8 cellular contexts compared by ENCODE assay signal in the genomic region with DNA sequence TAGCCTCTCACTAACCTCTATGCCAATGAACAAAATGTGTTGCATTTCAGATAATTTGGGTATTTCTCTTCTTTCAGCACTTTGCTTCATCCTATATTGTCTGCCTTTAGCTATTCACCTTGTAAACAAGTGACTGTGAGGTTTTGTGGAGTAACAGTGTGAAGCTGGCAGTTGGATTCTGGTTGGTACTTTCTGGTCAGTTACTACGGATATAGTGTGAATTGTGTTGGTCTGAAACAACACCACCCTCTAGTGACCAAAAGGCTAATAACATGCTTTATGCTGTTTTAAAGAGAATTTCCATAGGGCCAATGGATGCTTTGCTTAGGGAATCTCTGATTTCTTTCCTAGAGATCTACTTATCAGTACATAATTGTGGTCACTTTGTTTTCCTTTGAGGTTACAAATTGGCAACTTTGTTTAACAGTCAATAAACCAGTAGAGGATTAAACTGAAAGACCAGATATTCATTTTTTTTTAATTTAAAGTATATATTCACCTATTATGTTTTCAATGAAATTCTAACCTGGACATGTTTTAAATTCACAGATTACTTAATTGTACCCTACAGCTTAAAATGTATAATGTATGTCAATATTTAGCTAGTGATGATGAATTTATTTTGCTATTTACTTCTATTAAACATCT. TPM values are rescaled to one million over a fixed set of nuclear protein-coding genes. Genes with fewer than 3 reads are reported as not detected.
DNase-seq lines count a peak whose midpoint lies in the region; ATAC-seq and TF ChIP-seq lines count a peak whose summit lies in the region.

No MANE protein-coding gene starts in this region.

- WGBS in GM23248 (ENCODE audit: low coverage in 1 of 2, low lambda C conversion rate in 2 of 2, missing lambda C conversion rate in 2 of 2), 2 experiments: 0 to 6% methylated on average over 1 of the region's 1 CpG
- WGBS in thyroid gland, 2 donors: 3% methylated on average over 1 of the region's 1 CpG

- H3K36me3 ChIP-seq in GM23248 (ENCODE audit: low read depth): no peaks in the 10 kb centered on the region
- no peaks in the 10 kb centered on the region for H3K36me3 ChIP-seq in thyroid gland

- no peak overlapping the region for H3K9ac ChIP-seq in GM23248

- no peaks in the 10 kb centered on the region for H3K4me1 ChIP-seq in GM23248 (ENCODE audit: insufficient read depth)
- peaks cover 5 to 20% of the 10 kb centered on the region in 2 donors for H3K4me1 ChIP-seq in thyroid gland

- in situ Hi-C loops in GM23248 (cut with MboI): loop anchor here (5.0 to 10.0 kb wide), 3 partner anchors 365 to 615 kb away; no protein-coding TSS in a partner anchor

- peak; percentile 59 for ATAC-seq in left colon

- H3K27ac ChIP-seq in GM23248 (no peak overlapping the region), thyroid gland (no peak overlapping the region)

- peak; percentile 70 to 83 for DNase-seq in NCI-H2081 (lab: John Stamatoyannopoulos, UW)
- no peak for DNase-seq in NCI-H2081 treated with DMSO at 0.1 percent for 48 hours (lab: John Stamatoyannopoulos, UW)
- peak; percentile 75 for DNase-seq in GM23248
- peak; percentile 74 for DNase-seq in Jurkat, Clone E6-1 (ENCODE audit: low read depth, low spot score)
- DNase-seq in NOMO-1 treated with dmso at 0.1 percent for 144 hours (lab: John Stamatoyannopoulos, UW; ENCODE audit: unreplicated experiment): peak; percentile 21
- DNase-seq in central memory CD4-positive, alpha-beta T cell: peak; percentile 36
- DNase-seq in left colon: no peak
- DNase-seq in thyroid gland: no peak

- H3F3A ChIP-seq in GM23248 (ENCODE audit: insufficient read depth): 0 out of 2 replicates have a peak, but pooled peaks cover 6% of the 10 kb centered on the region

- H3K4me2 ChIP-seq in GM23248 (ENCODE audit: unreplicated experiment): no peak overlapping the region

- peak; percentile 51 to 77 (median 62) for TF ChIP-seq CTCF in thyroid gland (IDR thresholded peaks at IDR 0.05)

- TF ChIP-seq POLR2A in thyroid gland (IDR thresholded peaks at IDR 0.05): no peak

- no peaks in the 10 kb centered on the region for H3K9me2 ChIP-seq in GM23248 (ENCODE audit: insufficient read depth)

- no peak overlapping the region for H2AFZ ChIP-seq in GM23248

- no peaks in the 10 kb centered on the region for H4K20me1 ChIP-seq in GM23248 (ENCODE audit: insufficient read depth)

- H3K79me2 ChIP-seq in GM23248 (ENCODE audit: insufficient read depth): no peaks in the 10 kb centered on the region

- H3K4me3 ChIP-seq in GM23248 (no peak overlapping the region), thyroid gland (replicated peaks in 1 of 3) (no peak overlapping the region)
- no peak overlapping the region for H3K4me3 ChIP-seq in Jurkat, Clone E6-1 (ENCODE audit: low read length)

- H3K27me3 ChIP-seq in GM23248 (replicated peaks; ENCODE audit: insufficient read depth) (peaks cover 22% of the 10 kb centered on the region; the same call in 1 of the 2 replicates), thyroid gland (peaks cover 8% of the 10 kb centered on the region)

- H3K9me3 ChIP-seq in GM23248 (ENCODE audit: low read depth): no peaks in the 10 kb centered on the region
- H3K9me3 ChIP-seq in thyroid gland: no peaks in the 10 kb centered on the region

- intact Hi-C loops in left colon (cut with DNase I, micrococcal nuclease): loop anchor here in 1 of 2 donors (2.0 to 5.0 kb wide), 2 partner anchors 365 to 523 kb away; no protein-coding TSS in a partner anchor
- intact Hi-C loops in thyroid gland (cut with DNase I): loop anchor here (5.0 kb wide), 1 partner anchor 363 kb away; no protein-coding TSS in a partner anchor

RNA-seq across cellular contexts. Expression of gene PTGER3, which starts 2.5 kb away (rescaled TPM):
- 0.63 and 0.97 TPM in 2 replicates for total RNA-seq in GM23248 (2014; rRNA removed; shearing (Covaris generic))
- polyA plus RNA-seq in GM23248 (2016; fragmentation: Nextera tagmentation; extraction: Ambion mirVana): 0.31 and 0.44 TPM in 2 replicates
- polyA plus RNA-seq in Jurkat, Clone E6-1 (2012; ENCODE audit: insufficient read depth, insufficient read length): 0.41 TPM
- total RNA-seq in left colon (1 to 10 TPM in 1 of 2 donors, under 1 TPM in 1; 0.49 to 2.7 TPM), thyroid gland (1 to 10 TPM in 3 of 4 donors, under 1 TPM in 1; 0.39 to 6.4 (median 2.1) TPM)

RNA-seq across cellular contexts. Expression of gene ZRANB2, which starts 30.8 kb away (rescaled TPM):
- total RNA-seq in GM23248 (2014; rRNA removed; shearing (Covaris generic)): 29.3 and 33.8 TPM in 2 replicates
- 67.7 and 76.7 TPM in 2 replicates for polyA plus RNA-seq in GM23248 (2016; fragmentation: Nextera tagmentation; extraction: Ambion mirVana)
- 143 TPM for polyA plus RNA-seq in Jurkat, Clone E6-1 (2012; ENCODE audit: insufficient read depth, insufficient read length)
- 10 to 100 TPM; 76.3 to 76.8 TPM for total RNA-seq in left colon
- total RNA-seq in thyroid gland: 100 to 1,000 TPM in 1 of 4 donors, 10 to 100 TPM in 3; 67.3 to 125 (median 93.7) TPM

Comparison
In these comparisons a context has a peak if more than half of its experiments do, and no peak if none do; other contexts are left out.
1. DNase-seq: peak in NCI-H2081 (2 of 2), GM23248 (single experiment), Jurkat, Clone E6-1 (single experiment), NOMO-1 treated with dmso at 0.1 percent for 144 hours (single experiment) and central memory CD4-positive, alpha-beta T cell (single experiment); none in NCI-H2081 treated with DMSO at 0.1 percent for 48 hours (single experiment), left colon (0 of 2) and thyroid gland (0 of 2).